Comparison of ENCODE assay signal across 8 cellular contexts in the genomic region with DNA sequence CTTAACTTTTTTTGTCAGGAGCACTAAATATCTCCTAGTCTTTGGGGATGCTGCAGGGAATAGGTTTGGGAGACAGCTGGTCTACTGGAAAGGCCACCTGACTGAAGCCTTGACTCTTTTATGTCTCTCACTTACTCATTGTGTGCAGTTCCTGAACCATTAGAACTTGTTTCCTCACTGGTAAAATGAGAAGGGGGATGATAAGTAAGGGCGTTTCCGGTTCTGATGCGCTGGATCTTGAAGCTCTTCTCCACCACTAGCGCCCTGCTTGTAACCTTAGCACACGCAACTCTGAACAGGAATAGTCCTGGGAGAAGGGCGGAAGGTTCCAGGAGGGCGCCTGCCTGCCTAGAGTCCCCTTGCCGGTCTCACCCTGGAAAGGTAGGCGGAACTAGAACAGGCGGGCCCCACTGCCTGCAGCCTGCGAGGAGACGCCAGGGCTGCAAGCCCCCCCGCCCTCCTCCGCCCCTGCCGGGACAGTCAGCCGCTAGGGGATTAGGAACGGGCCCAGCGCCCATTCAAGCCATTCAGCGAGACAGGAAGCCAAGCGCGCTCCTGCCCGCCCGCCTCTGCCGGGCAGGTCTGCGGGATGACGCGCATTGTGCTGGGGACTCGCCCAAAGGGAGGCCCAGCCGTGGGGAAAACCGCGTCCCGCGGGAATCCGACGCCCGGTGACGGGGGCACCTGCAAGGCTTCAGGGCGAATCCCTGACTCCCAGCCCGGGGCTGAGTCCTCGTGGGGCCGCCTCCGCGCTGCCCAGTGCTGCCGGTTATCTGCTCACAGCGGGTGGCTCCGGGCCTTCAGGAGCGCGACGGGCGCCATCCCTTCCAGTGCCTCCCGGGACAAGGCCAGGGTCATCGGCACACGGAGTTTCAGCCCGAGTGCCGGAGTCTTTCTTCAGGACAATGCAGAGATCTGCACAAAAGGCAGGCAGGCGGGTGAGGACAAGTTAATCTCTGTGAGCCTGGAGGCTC. TPM values are rescaled to one million over a fixed set of nuclear protein-coding genes. Genes with fewer than 3 reads are reported as not detected.
DNase-seq lines count a peak whose midpoint lies in the region; ATAC-seq and TF ChIP-seq lines count a peak whose summit lies in the region.

No MANE protein-coding gene starts in this region.

- H3K79me2 ChIP-seq in DOHH2 (ENCODE audit: control insufficient read depth, low read length) (no peaks in the 10 kb centered on the region), MM.1S (ENCODE audit: low read length) (no peaks in the 10 kb centered on the region)

- peaks cover 83% of the 10 kb centered on the region for H3K27me3 Mint-ChIP-seq in nephron (ENCODE audit: low read depth)

- H3K9me2 ChIP-seq in DOHH2 (replicated peaks; ENCODE audit: control insufficient read depth, low read length): no peaks in the 10 kb centered on the region
- no peaks in the 10 kb centered on the region for H3K9me2 ChIP-seq in MM.1S (replicated peaks; ENCODE audit: insufficient read depth, low read length)

- DNase-seq in MM.1S: no peak
- DNase-seq in activated T-cell treated with anti-CD3 and anti-CD28 coated beads for 48 hours (ENCODE audit: low read depth): peak; percentile 30
- DNase-seq in fibroblast of pulmonary artery (ENCODE audit: low read depth): peak; percentile 62
- DNase-seq in transverse colon: peak; percentile 23

- no peaks in the 10 kb centered on the region for H3F3A ChIP-seq in DOHH2 (ENCODE audit: control insufficient read depth, insufficient read depth)
- H3F3A ChIP-seq in MM.1S (ENCODE audit: insufficient read depth, low read length): no peaks in the 10 kb centered on the region

- no peaks in the 10 kb centered on the region for H4K20me1 ChIP-seq in DOHH2 (ENCODE audit: control insufficient read depth, insufficient read depth, low read depth, low read length)
- H4K20me1 ChIP-seq in MM.1S (ENCODE audit: insufficient read depth, low read length): no peaks in the 10 kb centered on the region

- H3K9me3 ChIP-seq in DOHH2 (ENCODE audit: control insufficient read depth, insufficient read depth, low read length) (peaks cover 6% of the 10 kb centered on the region; the same call in 1 of the 2 replicates), MM.1S (replicated peaks; ENCODE audit: insufficient read depth, low read length) (no peaks in the 10 kb centered on the region), transverse colon (peaks cover 3 to 5% of the 10 kb centered on the region in 2 donors)

- in situ Hi-C loops in transverse colon (cut with MboI; ENCODE audit: low pct_ligation_motif_present in 1 of 4, low pct_unique_long_range_greater_than_20kb in 1 of 4, low sequenced_read_pairs in 3 of 4): no loop called here

- no peaks in the 10 kb centered on the region for H3K4me1 ChIP-seq in DOHH2 (ENCODE audit: control insufficient read depth, low read length)
- H3K4me1 ChIP-seq in MM.1S (ENCODE audit: low read length): no peaks in the 10 kb centered on the region
- peaks cover 0 to 11% (median 10%) of the 10 kb centered on the region in 4 donors for H3K4me1 ChIP-seq in transverse colon

- H3K9ac ChIP-seq in MM.1S (ENCODE audit: low read length): no peak overlapping the region

- H3K36me3 ChIP-seq in DOHH2 (ENCODE audit: control insufficient read depth, low read length) (no peaks in the 10 kb centered on the region), MM.1S (replicated peaks; ENCODE audit: insufficient read depth, low read length) (no peaks in the 10 kb centered on the region), transverse colon (no peaks in the 10 kb centered on the region)

- no peak for TF ChIP-seq EP300 in transverse colon (IDR thresholded peaks at IDR 0.05; ENCODE audit: low read depth)

- no peak for ATAC-seq in GM18867 (IDR thresholded peaks at IDR 0.05; ENCODE audit: unreplicated experiment)
- no peak for ATAC-seq in HG02623 (IDR thresholded peaks at IDR 0.05; ENCODE audit: unreplicated experiment)

- H3K36me3 Mint-ChIP-seq in nephron (ENCODE audit: low read depth): no peaks in the 10 kb centered on the region

- H3K27ac ChIP-seq in DOHH2 (ENCODE audit: low read depth, low read length) (no peak overlapping the region), MM.1S (ENCODE audit: low read length) (no peak overlapping the region), transverse colon (no peak overlapping the region)

- intact Hi-C loops in transverse colon (cut with DNase I; ENCODE audit: low total_unique reads): no loop called here

- H3K4me1 Mint-ChIP-seq in nephron: peaks cover 5% of the 10 kb centered on the region

- H3K27me3 ChIP-seq in DOHH2 (ENCODE audit: control insufficient read depth, low read length) (peaks cover 41% of the 10 kb centered on the region), MM.1S (replicated peaks; ENCODE audit: insufficient read depth, low read length) (no peaks in the 10 kb centered on the region), transverse colon (peaks cover 75% of the 10 kb centered on the region)

- no peak for TF ChIP-seq CTCF in DOHH2 (IDR thresholded peaks at IDR 0.05; ENCODE audit: low read depth, low read length, poor library complexity, severe bottlenecking)
- TF ChIP-seq CTCF in MM.1S (IDR thresholded peaks at IDR 0.05; ENCODE audit: low read length): no peak
- TF ChIP-seq CTCF in fibroblast of pulmonary artery (IDR thresholded peaks at IDR 0.05; ENCODE audit: low read length, missing control alignments): no peak
- peak in 1 of 3 experiments; percentile 6 for TF ChIP-seq CTCF in nephron (IDR thresholded peaks at IDR 0.05; ENCODE audit: unreplicated experiment in 3 of 3)
- TF ChIP-seq CTCF in transverse colon (IDR thresholded peaks at IDR 0.05): no peak

- H3K4me2 ChIP-seq in DOHH2 (ENCODE audit: low read length) (0 out of 2 replicates have a peak overlapping the region, but pooled peaks have one; percentile 2), MM.1S (ENCODE audit: low read depth, low read length) (peak overlapping the region; percentile 15; the same call in 1 of the 2 replicates)

- peak overlapping the region; percentile 67 to 82 (median 72) for H3K4me3 Mint-ChIP-seq in nephron

- TF ChIP-seq POLR2A in transverse colon (IDR thresholded peaks at IDR 0.05): no peak

- H3K9me3 Mint-ChIP-seq in nephron: peaks cover 6% of the 10 kb centered on the region

- no peak overlapping the region for H3K27ac Mint-ChIP-seq in nephron

- no peak overlapping the region for H2AFZ ChIP-seq in MM.1S (ENCODE audit: low read length)

- no peak overlapping the region for H3K4me3 ChIP-seq in DOHH2 (ENCODE audit: low read length)
- no peak overlapping the region for H3K4me3 ChIP-seq in MM.1S (ENCODE audit: low read length)
- H3K4me3 ChIP-seq in fibroblast of pulmonary artery (replicated peaks; ENCODE audit: low read depth, low read length): peak overlapping the region; percentile 37
- H3K4me3 ChIP-seq in transverse colon: peak overlapping the region in 3 of 4 donors; percentile 18 to 48 (median 22)

- WGBS in transverse colon (ENCODE audit: low coverage in 1 of 2), 2 donors: 17% methylated on average over 32 of the region's 56 CpGs; no CpG with 5 or more reads in 1 of the 2 donors

RNA-seq across cellular contexts. Expression of a gene that starts 44.0 kb away (rescaled TPM):
- total RNA-seq in transverse colon: 10 to 100 TPM in 2 of 4 donors, 1 to 10 TPM in 2; 6.4 to 44.4 (median 12.5) TPM

Comparison
In these comparisons a context has a peak if more than half of its experiments do, and no peak if none do; other contexts are left out.
1. H3K4me3 ChIP-seq: peak in fibroblast of pulmonary artery (single experiment) and transverse colon (3 of 4); none in DOHH2 (single experiment) and MM.1S (single experiment).